Comparison of ENCODE assay signal across 15 cellular contexts in the genomic region with DNA sequence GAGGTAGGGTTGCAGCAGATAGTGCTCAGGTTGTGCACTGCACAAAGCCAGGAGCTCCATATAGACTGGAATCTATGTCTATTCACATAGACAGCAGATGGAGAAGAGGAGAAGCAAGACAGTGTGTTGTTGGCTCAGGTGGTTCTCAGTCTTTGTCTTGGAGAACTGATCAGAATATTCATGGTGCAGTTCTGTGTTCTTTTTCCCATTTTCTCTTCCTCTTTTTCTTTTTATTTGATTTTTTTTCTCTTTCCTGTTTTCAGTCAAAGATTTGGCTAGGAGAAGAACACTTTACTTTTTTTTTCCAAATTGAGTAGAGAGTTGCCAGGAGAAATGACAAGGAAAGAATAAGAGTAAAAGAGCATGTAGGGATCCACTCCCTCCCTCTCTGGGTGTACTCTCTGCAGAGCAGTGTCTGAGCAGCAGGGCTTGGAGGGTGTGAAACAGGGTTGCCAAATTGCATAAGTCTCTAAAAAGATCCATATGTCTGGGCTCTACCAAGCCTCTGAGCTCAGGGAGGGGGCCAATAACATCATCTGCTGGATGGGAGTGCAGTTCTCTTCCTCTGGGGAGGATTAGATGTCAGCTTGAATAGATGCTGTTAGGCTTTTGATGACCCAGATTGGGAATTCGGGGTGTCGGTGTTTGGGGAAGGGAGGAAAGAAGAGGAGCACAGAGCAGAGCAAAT. TPM values are rescaled to one million over a fixed set of nuclear protein-coding genes. Genes with fewer than 3 reads are reported as not detected.
A peak's percentile ranks its signal among the peaks of the same experiment; 100 is the strongest.
DNase-seq lines count a peak whose midpoint lies in the region; ATAC-seq and TF ChIP-seq lines count a peak whose summit lies in the region.
"Had no signal": no experiment of that assay in that cellular context is flagged by ENCODE, and none has a peak within 500 bp of the region (broad histone marks: within the 10 kb centered on the region; RNA-seq: fewer than 3 reads in every experiment).

No MANE protein-coding gene starts in this region.

- no peaks in the 10 kb centered on the region for H3K9me3 ChIP-seq in right atrium auricular region
- H3K9me3 ChIP-seq in suprapubic skin, result no peaks in the 10 kb centered on the region

- TF ChIP-seq EP300 in suprapubic skin (IDR thresholded peaks at IDR 0.05), result no peak

- no peak for TF ChIP-seq CTCF in right atrium auricular region (IDR thresholded peaks at IDR 0.05)
- TF ChIP-seq CTCF in suprapubic skin (IDR thresholded peaks at IDR 0.05), result no peak

- no peak for ATAC-seq in HG02610 (IDR thresholded peaks at IDR 0.05; ENCODE audit: unreplicated experiment)
- ATAC-seq in HG02588 (IDR thresholded peaks at IDR 0.05; ENCODE audit: unreplicated experiment), result no peak
- ATAC-seq: naive thymus-derived CD8-positive, alpha-beta T cell had no signal

- no peaks in the 10 kb centered on the region for H3K27me3 ChIP-seq in right atrium auricular region
- no peaks in the 10 kb centered on the region for H3K27me3 ChIP-seq in suprapubic skin

- H3K4me1 ChIP-seq in right atrium auricular region (peaks cover 0 to 77% of the 10 kb centered on the region in 2 donors), suprapubic skin (peaks cover 52% of the 10 kb centered on the region)

- H3K36me3 ChIP-seq in right atrium auricular region (no peaks in the 10 kb centered on the region), suprapubic skin (no peaks in the 10 kb centered on the region)

- no peak for TF ChIP-seq POLR2A in suprapubic skin (IDR thresholded peaks at IDR 0.05)

- H3K4me3 ChIP-seq in right atrium auricular region (no peak overlapping the region), suprapubic skin (no peak overlapping the region)

- DNase-seq in DMS 273 (lab: John Stamatoyannopoulos, UW; ENCODE audit: unreplicated experiment) (peak; percentile 68), DMS 273 treated with DMSO at 0.1 percent for 48 hours (lab: John Stamatoyannopoulos, UW) (no peak), cerebellum (ENCODE audit: low spot score) (peak; percentile 72), right atrium auricular region (ENCODE audit: low spot score) (no peak), suprapubic skin (ENCODE audit: low spot score in 2 of 2) (no peak)
- no peak for DNase-seq in stimulated activated CD4-positive, alpha-beta T cell treated with anti-CD3 and anti-CD28 coated beads, Interleukin-4, amount 100 ng/mL, for 1 hour
- DNase-seq: activated CD4-positive, alpha-beta T cell treated with anti-CD3 and anti-CD28 coated beads, Interleukin-2, amount 10 ng/mL, durations not matched to agents 7 days and 5 days; HCEC 1CT; naive thymus-derived CD8-positive, alpha-beta T cell; T-helper 1 cell had no signal

- 72% methylated on average over 2 of the region's 2 CpGs for WGBS in suprapubic skin

- H3K27ac ChIP-seq in right atrium auricular region, result peak overlapping the region; percentile 48 to 52
- peak overlapping the region; percentile 76 for H3K27ac ChIP-seq in suprapubic skin
- H3K27ac ChIP-seq: 22Rv1 had no signal

RNA-seq across cellular contexts. Expression of a gene that starts 8.7 kb away (rescaled TPM):
- total RNA-seq in cerebellum (2.8 TPM), right atrium auricular region (10 to 100 TPM; 76.7 to 76.8 TPM), suprapubic skin (10 to 100 TPM; 11.1 to 31.1 (median 17.1) TPM)
- total RNA-seq: HT-29; MCF 10A; naive thymus-derived CD8-positive, alpha-beta T cell had no signal

Comparison
In these comparisons a context has a peak if more than half of its experiments do, and no peak if none do; other contexts are left out.
1. DNase-seq: peak in DMS 273 (single experiment) and cerebellum (single experiment); none in DMS 273 treated with DMSO at 0.1 percent for 48 hours (single experiment), right atrium auricular region (single experiment), suprapubic skin (0 of 2) and stimulated activated CD4-positive, alpha-beta T cell treated with anti-CD3 and anti-CD28 coated beads, Interleukin-4, amount 100 ng/mL, for 1 hour (single experiment).